8 cellular contexts compared by ENCODE assay signal in the genomic region with DNA sequence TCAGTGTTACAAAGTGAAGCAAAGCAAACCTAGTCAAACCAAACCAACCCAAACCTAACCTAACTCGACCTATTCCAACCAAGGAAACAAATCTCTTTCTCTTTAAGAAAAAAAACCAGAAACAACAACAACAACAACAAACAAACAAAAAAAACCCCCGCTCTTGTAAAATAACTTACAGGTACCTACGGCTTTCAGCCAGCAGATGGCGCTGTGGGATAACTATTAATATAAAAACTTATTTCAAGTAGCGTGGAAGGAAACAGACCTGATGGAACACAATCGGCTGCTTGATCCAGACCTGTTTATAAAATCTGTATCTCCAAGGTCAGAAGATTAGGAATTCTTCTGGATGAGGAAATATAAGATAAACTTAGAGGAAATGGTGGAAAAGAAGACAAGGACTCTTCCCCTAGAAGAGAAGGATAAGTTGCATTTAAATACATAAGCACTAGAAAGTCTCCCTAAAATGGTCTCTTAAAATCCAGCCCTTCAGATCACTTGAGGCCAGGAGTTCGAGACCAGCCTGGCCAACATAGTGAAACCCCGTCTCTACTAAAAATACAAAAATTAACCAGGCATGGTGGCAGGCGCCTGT. TPM values are rescaled to one million over a fixed set of nuclear protein-coding genes. Genes with fewer than 3 reads are reported as not detected.
DNase-seq lines count a peak whose midpoint lies in the region; ATAC-seq and TF ChIP-seq lines count a peak whose summit lies in the region.

No MANE protein-coding gene starts in this region.

- H3K4me3 ChIP-seq in OCI-LY7 (ENCODE audit: low read depth, low read length, poor library complexity, severe bottlenecking) = no peak overlapping the region

- BruUV-seq in OCI-LY7 (replicated peaks; lab: Mats Ljungman, UMichigan) = no TSS peak

- TF ChIP-seq CTCF in CD14-positive monocyte (IDR thresholded peaks at IDR 0.05) (peak; percentile 61), OCI-LY7 (conservative IDR thresholded peaks at IDR 0.05; ENCODE audit: low read length) (peak; percentile 79), neural crest cell (conservative IDR thresholded peaks at IDR 0.05) (peak; percentile 81)

- H3K79me2 ChIP-seq in OCI-LY7 (ENCODE audit: insufficient read depth, low read depth, low read length) = no peaks in the 10 kb centered on the region

- H3K27me3 Mint-ChIP-seq in CD14-positive monocyte (ENCODE audit: low read depth in 3 of 3) = peaks cover 0 to 2% (median 0%) of the 10 kb centered on the region in 3 donors
- H3K27me3 Mint-ChIP-seq in neural crest cell (ENCODE audit: low read depth) = peaks cover 3% of the 10 kb centered on the region

- intact Hi-C loops in CD14-positive monocyte (cut with micrococcal nuclease) = loop anchor here (5.0 to 10.0 kb wide), 3 partner anchors 504 to 941 kb away; no protein-coding TSS in a partner anchor
- intact Hi-C loops in OCI-LY7 (cut with micrococcal nuclease; ENCODE audit: unreplicated experiment) = loop anchor here (1.0 kb wide), 1 partner anchor 943 kb away; no protein-coding TSS in a partner anchor

- peak overlapping the region in 1 of 2 donors; percentile 51 for H3K4me3 Mint-ChIP-seq in CD14-positive monocyte
- no peak overlapping the region for H3K4me3 Mint-ChIP-seq in neural crest cell

- H3K4me1 Mint-ChIP-seq in CD14-positive monocyte (no peaks in the 10 kb centered on the region), neural crest cell (peaks cover 9% of the 10 kb centered on the region)

- no peaks in the 10 kb centered on the region for H3K9me2 ChIP-seq in OCI-LY7 (ENCODE audit: insufficient read depth, low read length)

- no peaks in the 10 kb centered on the region for H3K4me1 ChIP-seq in OCI-LY7 (ENCODE audit: insufficient read depth, low read length, poor library complexity, severe bottlenecking)

- CTCF ChIA-PET in OCI-LY7 (lab: Charles Lee; ENCODE audit: unreplicated experiment) = no interaction called here

- DNase-seq in CD14-positive monocyte (ENCODE audit: low spot score) (peak; percentile 50), OCI-LY7 (ENCODE audit: low spot score) (peak; percentile 65), fibroblast of gingiva (ENCODE audit: low read depth) (peak; percentile 28), neural crest cell (ENCODE audit: low read depth, low spot score) (peak; percentile 67), superior temporal gyrus (ENCODE audit: extremely low spot score) (peak; percentile 78)
- DNase-seq in activated T-cell treated with anti-CD3 and anti-CD28 coated beads, Interleukin-2, amount 50 U/mL, for 1 hour = peak; percentile 61

- ATAC-seq in HG02798 (IDR thresholded peaks at IDR 0.05; ENCODE audit: poor library complexity, unreplicated experiment) (peak; percentile 44), GM21576 (IDR thresholded peaks at IDR 0.05; ENCODE audit: unreplicated experiment) (no peak)

- no peak overlapping the region for H3K27ac ChIP-seq in OCI-LY7 (ENCODE audit: low read depth, low read length, poor library complexity, severe bottlenecking)

- POLR2A ChIA-PET in OCI-LY7 (lab: Charles Lee) = no interaction called here

- H3K36me3 Mint-ChIP-seq in CD14-positive monocyte = no peaks in the 10 kb centered on the region
- no peaks in the 10 kb centered on the region for H3K36me3 Mint-ChIP-seq in neural crest cell (ENCODE audit: low read depth)

- H4K20me1 ChIP-seq in OCI-LY7 (ENCODE audit: insufficient read depth, low read length) = no peaks in the 10 kb centered on the region

- H3K9me3 Mint-ChIP-seq in CD14-positive monocyte = peaks cover 0 to 7% (median 0%) of the 10 kb centered on the region in 7 donors
- H3K9me3 Mint-ChIP-seq in neural crest cell = no peaks in the 10 kb centered on the region

- H3K27ac Mint-ChIP-seq in CD14-positive monocyte (peak overlapping the region in 1 of 7 donors; percentile 63), neural crest cell (ENCODE audit: unreplicated experiment) (no peak overlapping the region)

- no peaks in the 10 kb centered on the region for H3K9me3 ChIP-seq in OCI-LY7 (ENCODE audit: low read length)

- no peak overlapping the region for H2AFZ ChIP-seq in OCI-LY7 (ENCODE audit: low read length)

- H3K4me2 ChIP-seq in OCI-LY7 (ENCODE audit: low read length) = no peak overlapping the region

- no peaks in the 10 kb centered on the region for H3K36me3 ChIP-seq in OCI-LY7 (ENCODE audit: insufficient read depth, low read length)

RNA-seq across cellular contexts. Expression of a gene that starts 34.4 kb away (rescaled TPM):
- polyA plus RNA-seq in CD14-positive monocyte = 1 to 10 TPM in 1 of 2 donors, under 1 TPM in 1; 0.54 to 3.6 TPM
- total RNA-seq in OCI-LY7 (2014; rRNA removed; shearing (Covaris generic)) = 1.3 and 2.0 TPM in 2 replicates
- total RNA-seq in OCI-LY7 (2022) (2.0 and 2.4 TPM in 2 replicates), neural crest cell (3.7 and 4.0 TPM in 2 replicates)

RNA-seq across cellular contexts. Expression of a gene that starts 36.6 kb away (rescaled TPM):
- polyA plus RNA-seq in CD14-positive monocyte = under 1 TPM; 0.27 TPM
- total RNA-seq in OCI-LY7 (2014; rRNA removed; shearing (Covaris generic)) = 12.4 and 12.9 TPM in 2 replicates
- total RNA-seq in OCI-LY7 (2022) = 26.2 and 28.2 TPM in 2 replicates
- total RNA-seq in neural crest cell = 13.6 and 14.2 TPM in 2 replicates

Comparison
In these comparisons a context has a peak if more than half of its experiments do, and no peak if none do; other contexts are left out.
1. DNase-seq: peak in every context shown above with its lines; median percentile 78 in superior temporal gyrus; 67 in neural crest cell; 65 in OCI-LY7; 61 in activated T-cell treated with anti-CD3 and anti-CD28 coated beads, Interleukin-2, amount 50 U/mL, for 1 hour; 50 in CD14-positive monocyte; 28 in fibroblast of gingiva.